ENCODE assay signal across 22 cellular contexts in genomic region chr2:189113963-189114362, GRCh38.
DNase-seq lines count a peak whose midpoint lies in the region; ATAC-seq, FAIRE-seq and TF ChIP-seq lines count a peak whose summit lies in the region.
"Had no signal": no experiment of that assay in that cellular context is flagged by ENCODE, and none has a peak within 500 bp of the region (broad histone marks: within the 10 kb centered on the region; RNA-seq: fewer than 3 reads in every experiment).

No MANE protein-coding gene starts in this region.

- no peaks in the 10 kb centered on the region for H3K27me3 ChIP-seq in subcutaneous abdominal adipose tissue (ENCODE audit: control insufficient read depth in 5 of 5, insufficient read depth in 4 of 5, low read length in 5 of 5)
- H3K27me3 ChIP-seq in Karpas-422 (ENCODE audit: low read length) = no peaks in the 10 kb centered on the region
- H3K27me3 ChIP-seq: Peyer's patch had no signal

- no peak overlapping the region for H3K4me2 ChIP-seq in Karpas-422 (ENCODE audit: low read depth, low read length, poor library complexity, severe bottlenecking)

- peak; percentile 71 for ATAC-seq in SK-N-SH treated with all-trans-retinoic acid at 6 μM for 48 hours
- ATAC-seq in HG02571 (IDR thresholded peaks at IDR 0.05; ENCODE audit: unreplicated experiment) = no peak
- ATAC-seq: CD8-positive, alpha-beta T cell; left colon; natural killer cell treated with Interleukin-12 subunit alpha and Interleukin-12 subunit beta and Interleukin-15 and Interleukin-18, amount 100 ng/mL, for 72 hours; sciatic nerve had no signal

- TF ChIP-seq CTCF in fibroblast of the aortic adventitia (IDR thresholded peaks at IDR 0.05; ENCODE audit: insufficient read depth, low read length) = no peak

- H4K20me1 ChIP-seq in Karpas-422 (ENCODE audit: insufficient read depth, low read depth, low read length) = no peaks in the 10 kb centered on the region

- no peak for DNase-seq in H54 (ENCODE audit: insufficient read length, low spot score)
- peak; percentile 35 for DNase-seq in fibroblast of the aortic adventitia (ENCODE audit: low read depth)
- DNase-seq in DMS153 treated with DMSO at 0.1 percent for 48 hours (lab: John Stamatoyannopoulos, UW; ENCODE audit: unreplicated experiment) = no peak
- DNase-seq in Karpas-422 = no peak
- DNase-seq: activated B cell treated with CpG ODN at 0.5 μM for 24 hours; activated CD4-positive, alpha-beta T cell treated with anti-CD3 and anti-CD28 coated beads, Interleukin-2, amount 50 U/mL, for 4 hours; activated CD8-positive, alpha-beta memory T cell treated with anti-CD3 and anti-CD28 coated beads, Interleukin-2, amount 50 U/mL, for 48 hours; activated naive CD8-positive, alpha-beta T cell treated with anti-CD3 and anti-CD28 coated beads for 36 hours; CD8-positive, alpha-beta T cell; DMS79; left colon; NCI-H2081 treated with DMSO at 0.1 percent for 48 hours; NCI-H446 treated with DMSO at 0.1 percent for 48 hours; NK-92 treated with Interleukin-12 subunit alpha and Interleukin-12 subunit beta, amount 100 ng/mL, for 24 hours; Peyer's patch had no signal

- H3K4me3 ChIP-seq in fibroblast of the aortic adventitia (ENCODE audit: low read depth, low read length) = no peak overlapping the region
- no peak overlapping the region for H3K4me3 ChIP-seq in subcutaneous abdominal adipose tissue (ENCODE audit: low read depth in 1 of 5, low read length in 5 of 5)
- H3K4me3 ChIP-seq in Karpas-422 (ENCODE audit: low read length) = no peak overlapping the region
- H3K4me3 ChIP-seq: Peyer's patch had no signal

- H3K4me1 ChIP-seq in subcutaneous abdominal adipose tissue (ENCODE audit: control insufficient read depth in 5 of 5, insufficient read depth in 5 of 5, low read length in 5 of 5) = peaks cover 0 to 23% (median 20%) of the 10 kb centered on the region in 5 donors
- no peaks in the 10 kb centered on the region for H3K4me1 ChIP-seq in Karpas-422 (ENCODE audit: low read length)
- H3K4me1 ChIP-seq: Peyer's patch had no signal

- peak overlapping the region; percentile 19 for H3K27ac ChIP-seq in subcutaneous abdominal adipose tissue (ENCODE audit: low read depth, low read length)
- no peak overlapping the region for H3K27ac ChIP-seq in Karpas-422 (ENCODE audit: low read length)
- H3K27ac ChIP-seq: Peyer's patch had no signal

- FAIRE-seq in H54 (lab: Jason Lieb, UNC) = peak; percentile 90
- FAIRE-seq: GM12891, GM19239 had no signal

- TF ChIP-seq POLR2A in H54 (IDR thresholded peaks at IDR 0.05; ENCODE audit: low read depth, low read length) = no peak

- no peaks in the 10 kb centered on the region for H3K79me2 ChIP-seq in Karpas-422 (ENCODE audit: low read length)

- H3K36me3 ChIP-seq in subcutaneous abdominal adipose tissue (ENCODE audit: control insufficient read depth in 5 of 5, insufficient read depth in 5 of 5, low read length in 5 of 5) (peaks cover 3 to 13% (median 4%) of the 10 kb centered on the region in 5 donors), Karpas-422 (ENCODE audit: insufficient read depth, low read length) (no peaks in the 10 kb centered on the region)
- H3K36me3 ChIP-seq: Peyer's patch had no signal

- H2AFZ ChIP-seq in Karpas-422 (ENCODE audit: low read length) = no peak overlapping the region

- H3K9me3 ChIP-seq in subcutaneous abdominal adipose tissue (ENCODE audit: control insufficient read depth in 5 of 5, low read length in 5 of 5) = no peaks in the 10 kb centered on the region
- H3K9me3 ChIP-seq in Karpas-422 (ENCODE audit: low read length) = no peaks in the 10 kb centered on the region
- H3K9me3 ChIP-seq: Peyer's patch had no signal

- H3K9ac ChIP-seq in subcutaneous abdominal adipose tissue (ENCODE audit: low read length in 5 of 5) (peak overlapping the region in 1 of 5 donors; percentile 51), Karpas-422 (ENCODE audit: low read length) (no peak overlapping the region)

- no peaks in the 10 kb centered on the region for H3K9me2 ChIP-seq in Karpas-422 (replicated peaks; ENCODE audit: insufficient read depth, low read length)

TF ChIP-seq in SK-N-SH treated with all-trans-retinoic acid at 6 μM for 48 hours, 23 proteins besides CTCF, POLR2A, EP300 and RAD21:
- TF ChIP-seq PATZ1 (CRISPR knock-in tag; IDR thresholded peaks at IDR 0.05; ENCODE audit: borderline replicate concordance) (0 out of 2 replicates have a peak, but pooled peaks have one; percentile 44), TOX (CRISPR knock-in tag; IDR thresholded peaks at IDR 0.05; ENCODE audit: borderline replicate concordance) (no peak), ESRRG (CRISPR knock-in tag; IDR thresholded peaks at IDR 0.05) (no peak), CSDC2 (CRISPR knock-in tag; IDR thresholded peaks at IDR 0.05) (0 out of 2 replicates have a peak, but pooled peaks have one; percentile 9), ISL1 (CRISPR knock-in tag; IDR thresholded peaks at IDR 0.05) (peak; percentile 95), TCF4 (CRISPR knock-in tag; IDR thresholded peaks at IDR 0.05; ENCODE audit: borderline replicate concordance) (no peak), BACH2 (CRISPR knock-in tag; IDR thresholded peaks at IDR 0.05; ENCODE audit: borderline replicate concordance) (no peak), ARNTL (CRISPR knock-in tag; IDR thresholded peaks at IDR 0.05; ENCODE audit: borderline replicate concordance, low read depth) (no peak), ZNF565 (CRISPR knock-in tag; conservative IDR thresholded peaks at IDR 0.05; ENCODE audit: low read depth) (no peak), ZFP3 (CRISPR knock-in tag; IDR thresholded peaks at IDR 0.05) (no peak), SNAI2 (CRISPR knock-in tag; IDR thresholded peaks at IDR 0.05) (no peak)
